ENCODE assay signal across 25 cellular contexts in genomic region chr5:148641735-148642134, GRCh38. TPM values are rescaled to one million over a fixed set of nuclear protein-coding genes. Genes with fewer than 3 reads are reported as not detected.
A peak's percentile ranks its signal among the peaks of the same experiment; 100 is the strongest.
DNase-seq lines count a peak whose midpoint lies in the region; ATAC-seq and TF ChIP-seq lines count a peak whose summit lies in the region.
"Had no signal": no experiment of that assay in that cellular context is flagged by ENCODE, and none has a peak within 500 bp of the region (broad histone marks: within the 10 kb centered on the region; RNA-seq: fewer than 3 reads in every experiment).

No MANE protein-coding gene starts in this region.

- TF ChIP-seq CTCF in MCF 10A (IDR thresholded peaks at IDR 0.05; ENCODE audit: unreplicated experiment) (no peak), mammary epithelial cell (conservative IDR thresholded peaks at IDR 0.05 in 1 of 2, IDR thresholded peaks at IDR 0.05 in 1 of 2; ENCODE audit: extremely low read depth in 1 of 2, insufficient read depth in 1 of 2, low read depth in 1 of 2, low read length in 2 of 2) (no peak), right lobe of liver (IDR thresholded peaks at IDR 0.05) (no peak)

- no peak overlapping the region for H3K4me2 ChIP-seq in mammary epithelial cell (ENCODE audit: insufficient read depth, low read depth, low read length)
- H3K4me2 ChIP-seq: BLaER1 treated with 17β-estradiol and CSF1 and Interleukin-3, amounts not matched to agents 10 nM and 100 nM; GM23338 had no signal

- 34% methylated on average over 4 of the region's 4 CpGs for WGBS in mammary epithelial cell (ENCODE audit: low coverage, missing lambda C conversion rate)
- WGBS in right lobe of liver (ENCODE audit: insufficient coverage, low coverage, low lambda C conversion rate, missing lambda C conversion rate) = 30% methylated on average over 4 of the region's 4 CpGs

- no peaks in the 10 kb centered on the region for H3K4me1 Mint-ChIP-seq in MCF 10A (ENCODE audit: insufficient read depth, unreplicated experiment)
- no peaks in the 10 kb centered on the region for H3K4me1 Mint-ChIP-seq in naive thymus-derived CD4-positive, alpha-beta T cell
- H3K4me1 Mint-ChIP-seq: CD14-positive monocyte; CD8-positive, alpha-beta memory T cell had no signal

- intact Hi-C loops in MCF 10A (cut with micrococcal nuclease) (no loop called here), mammary epithelial cell (cut with micrococcal nuclease) (no loop called here), right lobe of liver (cut with DNase I) (no loop called here)
- intact Hi-C loops in naive thymus-derived CD4-positive, alpha-beta T cell (cut with micrococcal nuclease) = no loop called here

- dilution Hi-C loops in mammary epithelial cell (cut with HindIII; ENCODE audit: low sequenced_read_pairs) = no loop called here

- POLR2A ChIA-PET in MCF 10A (lab: Yijun Ruan, JAX) = no interaction called here
- POLR2A ChIA-PET in naive thymus-derived CD4-positive, alpha-beta T cell (lab: Charles Lee) = no interaction called here

- CTCF ChIA-PET in MCF 10A (lab: Yijun Ruan, JAX) (interaction anchor here (0.7 to 1.4 kb wide), 3 partner anchors 12 to 197 kb away, joined by 3 to 4 read pairs (median 3); no protein-coding TSS in a partner anchor), mammary epithelial cell (lab: Charles Lee; ENCODE audit: low non-redundant PET) (no interaction called here)
- CTCF ChIA-PET in naive thymus-derived CD4-positive, alpha-beta T cell (lab: Charles Lee) = no interaction called here

- no peak overlapping the region for H2AFZ ChIP-seq in mammary epithelial cell (ENCODE audit: low read depth, low read length)
- H2AFZ ChIP-seq: GM23338 had no signal

- BruUV-seq in MCF 10A (replicated peaks; lab: Mats Ljungman, UMichigan) (no TSS peak), mammary epithelial cell (replicated peaks; lab: Mats Ljungman, UMichigan) (no TSS peak)

- no peak overlapping the region for H3K27ac Mint-ChIP-seq in MCF 10A (ENCODE audit: low read depth, unreplicated experiment)
- no peak overlapping the region for H3K27ac Mint-ChIP-seq in naive thymus-derived CD4-positive, alpha-beta T cell
- H3K27ac Mint-ChIP-seq: CD14-positive monocyte; CD4-positive, alpha-beta T cell; CD8-positive, alpha-beta memory T cell; GM23338; H9 had no signal

- DNase-seq in MCF 10A (ENCODE audit: unreplicated experiment) (peak; percentile 13), mammary epithelial cell (no peak), right lobe of liver (no peak), renal cortical epithelial cell (ENCODE audit: low read depth) (peak; percentile 4), HuH-7 (ENCODE audit: low spot score) (no peak), NCI-H1930 (lab: John Stamatoyannopoulos, UW) (no peak)
- DNase-seq in naive thymus-derived CD4-positive, alpha-beta T cell = no peak
- DNase-seq: ACHN; AML-193; BE2C; CD4-positive, alpha-beta T cell; CD8-positive, alpha-beta memory T cell; DMS53; DMS79 treated with DMSO at 0.1 percent for 48 hours; GF-D8; H9 had no signal

- H3K27me3 ChIP-seq in mammary epithelial cell (ENCODE audit: insufficient read depth, low read length) (peaks cover 8% of the 10 kb centered on the region), duodenal mucosa (ENCODE audit: control insufficient read depth in 1 of 2, insufficient read depth in 2 of 2, low read length in 2 of 2) (no peaks in the 10 kb centered on the region), right lobe of liver (no peaks in the 10 kb centered on the region)
- no peaks in the 10 kb centered on the region for H3K27me3 ChIP-seq in naive thymus-derived CD4-positive, alpha-beta T cell (ENCODE audit: control insufficient read depth in 2 of 2, insufficient read depth in 2 of 2, low read length in 2 of 2)
- H3K27me3 ChIP-seq: BE2C; BLaER1 treated with 17β-estradiol and CSF1 and Interleukin-3, amounts not matched to agents 10 nM and 100 nM had no signal

- H3K9me3 ChIP-seq in mammary epithelial cell (replicated peaks; ENCODE audit: insufficient read depth, low read length) = no peaks in the 10 kb centered on the region
- no peaks in the 10 kb centered on the region for H3K9me3 ChIP-seq in duodenal mucosa (ENCODE audit: control insufficient read depth in 1 of 2, low read length in 2 of 2)
- no peaks in the 10 kb centered on the region for H3K9me3 ChIP-seq in right lobe of liver
- H3K9me3 ChIP-seq in naive thymus-derived CD4-positive, alpha-beta T cell (ENCODE audit: control insufficient read depth in 2 of 3, low read length in 3 of 3) = no peaks in the 10 kb centered on the region
- H3K9me3 ChIP-seq: BE2C; BLaER1 treated with 17β-estradiol and CSF1 and Interleukin-3, amounts not matched to agents 10 nM and 100 nM had no signal

- H3K36me3 Mint-ChIP-seq in MCF 10A (ENCODE audit: insufficient read depth, unreplicated experiment) = no peaks in the 10 kb centered on the region
- no peaks in the 10 kb centered on the region for H3K36me3 Mint-ChIP-seq in naive thymus-derived CD4-positive, alpha-beta T cell
- H3K36me3 Mint-ChIP-seq: CD14-positive monocyte; CD8-positive, alpha-beta memory T cell had no signal

- no peaks in the 10 kb centered on the region for H3K79me2 ChIP-seq in mammary epithelial cell (ENCODE audit: insufficient read depth, low read length)

- H3K27ac ChIP-seq in mammary epithelial cell (ENCODE audit: insufficient read depth, low read depth, low read length) (no peak overlapping the region), duodenal mucosa (ENCODE audit: low read depth, low read length) (no peak overlapping the region), right lobe of liver (no peak overlapping the region)
- no peak overlapping the region for H3K27ac ChIP-seq in naive thymus-derived CD4-positive, alpha-beta T cell (ENCODE audit: low read depth, low read length)
- H3K27ac ChIP-seq: 22Rv1; BLaER1 treated with 17β-estradiol and CSF1 and Interleukin-3, amounts not matched to agents 10 nM and 100 nM had no signal

- TF ChIP-seq POLR2A in right lobe of liver (IDR thresholded peaks at IDR 0.05) = no peak

- no peaks in the 10 kb centered on the region for H3K9me3 Mint-ChIP-seq in MCF 10A (ENCODE audit: unreplicated experiment)
- H3K9me3 Mint-ChIP-seq in naive thymus-derived CD4-positive, alpha-beta T cell = no peaks in the 10 kb centered on the region
- H3K9me3 Mint-ChIP-seq: CD4-positive, alpha-beta T cell; CD8-positive, alpha-beta memory T cell; GM23338; H9 had no signal

- H3K4me3 ChIP-seq in mammary epithelial cell (replicated peaks in 1 of 3; ENCODE audit: insufficient read depth in 1 of 3, low read depth in 2 of 3, low read length in 3 of 3) = no peak overlapping the region
- H3K4me3 ChIP-seq in duodenal mucosa (ENCODE audit: low read depth in 1 of 2, low read length in 2 of 2) = peak overlapping the region; percentile 19 to 28
- no peak overlapping the region for H3K4me3 ChIP-seq in right lobe of liver
- no peak overlapping the region for H3K4me3 ChIP-seq in naive thymus-derived CD4-positive, alpha-beta T cell (ENCODE audit: low read length)
- H3K4me3 ChIP-seq: BLaER1 treated with 17β-estradiol and CSF1 and Interleukin-3, amounts not matched to agents 10 nM and 100 nM; GM23338 had no signal

- no peak overlapping the region for H3K4me3 Mint-ChIP-seq in MCF 10A (ENCODE audit: unreplicated experiment)
- no peak overlapping the region for H3K4me3 Mint-ChIP-seq in naive thymus-derived CD4-positive, alpha-beta T cell
- H3K4me3 Mint-ChIP-seq: CD14-positive monocyte; CD4-positive, alpha-beta T cell; CD8-positive, alpha-beta memory T cell; GM23338; H9 had no signal

- H3K4me1 ChIP-seq in mammary epithelial cell (ENCODE audit: insufficient read depth, low read length) = no peaks in the 10 kb centered on the region
- H3K4me1 ChIP-seq in duodenal mucosa (ENCODE audit: control insufficient read depth in 1 of 2, insufficient read depth in 2 of 2, low read length in 2 of 2) = peaks cover 12 to 31% of the 10 kb centered on the region in 2 donors
- H3K4me1 ChIP-seq in right lobe of liver = peaks cover 0 to 5% (median 2%) of the 10 kb centered on the region in 4 donors
- no peaks in the 10 kb centered on the region for H3K4me1 ChIP-seq in naive thymus-derived CD4-positive, alpha-beta T cell (ENCODE audit: control insufficient read depth in 2 of 2, insufficient read depth in 2 of 2, low read length in 2 of 2)
- H3K4me1 ChIP-seq: BE2C; BLaER1 treated with 17β-estradiol and CSF1 and Interleukin-3, amounts not matched to agents 10 nM and 100 nM had no signal

- peaks cover 45% of the 10 kb centered on the region for H3K27me3 Mint-ChIP-seq in MCF 10A (ENCODE audit: insufficient read depth, unreplicated experiment)
- peaks cover 17 to 50% (median 28%) of the 10 kb centered on the region in 5 donors for H3K27me3 Mint-ChIP-seq in naive thymus-derived CD4-positive, alpha-beta T cell

- H3K9ac ChIP-seq in mammary epithelial cell (ENCODE audit: insufficient read depth, low read length) (no peak overlapping the region), duodenal mucosa (ENCODE audit: low read depth in 1 of 2, low read length in 2 of 2) (no peak overlapping the region)
- H3K9ac ChIP-seq: BLaER1 treated with 17β-estradiol and CSF1 and Interleukin-3, amounts not matched to agents 10 nM and 100 nM had no signal

- in situ Hi-C loops in mammary epithelial cell (cut with MboI; ENCODE audit: low sequenced_read_pairs in 2 of 2) = no loop called here

- H4K20me1 ChIP-seq in mammary epithelial cell (ENCODE audit: insufficient read depth, low read length) = no peaks in the 10 kb centered on the region
- H4K20me1 ChIP-seq: BLaER1 treated with 17β-estradiol and CSF1 and Interleukin-3, amounts not matched to agents 10 nM and 100 nM had no signal

- ATAC-seq in right lobe of liver = peak; percentile 91 to 98 (median 94)
- no peak for ATAC-seq in naive thymus-derived CD4-positive, alpha-beta T cell
- ATAC-seq: GM23338, HCT116 had no signal

- H3K36me3 ChIP-seq in mammary epithelial cell (ENCODE audit: insufficient read depth, low read length) = no peaks in the 10 kb centered on the region
- H3K36me3 ChIP-seq in duodenal mucosa (ENCODE audit: control insufficient read depth in 1 of 2, insufficient read depth in 2 of 2, low read length in 2 of 2) = no peaks in the 10 kb centered on the region
- H3K36me3 ChIP-seq in right lobe of liver = no peaks in the 10 kb centered on the region
- H3K36me3 ChIP-seq in naive thymus-derived CD4-positive, alpha-beta T cell (ENCODE audit: control insufficient read depth in 2 of 3, insufficient read depth in 3 of 3, low read length in 3 of 3) = no peaks in the 10 kb centered on the region
- H3K36me3 ChIP-seq: BE2C; BLaER1 treated with 17β-estradiol and CSF1 and Interleukin-3, amounts not matched to agents 10 nM and 100 nM had no signal

RNA-seq across cellular contexts. Expression of gene HTR4, which starts 12.6 kb away (rescaled TPM):
- total RNA-seq in MCF 10A (2022) = not detected in 2 replicates
- total RNA-seq in mammary epithelial cell = not detected
- polyA plus RNA-seq in mammary epithelial cell = not detected
- polyA minus RNA-seq in mammary epithelial cell = not detected
- total RNA-seq in right lobe of liver = under 1 TPM in 3 of 6 experiments, not detected in 3; 0.12 to 0.23 (median 0.13) TPM
- total RNA-seq in renal cortical epithelial cell = not detected in 2 replicates
- not detected for total RNA-seq in naive thymus-derived CD4-positive, alpha-beta T cell
- polyA plus RNA-seq in naive thymus-derived CD4-positive, alpha-beta T cell = not detected
- total RNA-seq: CD4-positive, alpha-beta T cell; CD8-positive, alpha-beta memory T cell; Daoy; G401; H4; H9 had no signal
- polyA plus RNA-seq: CD14-positive monocyte; CD8-positive, alpha-beta memory T cell; GM23338 had no signal

Comparison
In these comparisons a context has a peak if more than half of its experiments do, and no peak if none do; other contexts are left out.
1. DNase-seq: peak in MCF 10A (single experiment) and renal cortical epithelial cell (single experiment); none in mammary epithelial cell (single experiment), right lobe of liver (0 of 3), naive thymus-derived CD4-positive, alpha-beta T cell (0 of 9), HuH-7 (single experiment) and NCI-H1930 (0 of 2).
2. H3K4me3 ChIP-seq: peak in duodenal mucosa (2 of 2); none in mammary epithelial cell (0 of 3), right lobe of liver (0 of 3) and naive thymus-derived CD4-positive, alpha-beta T cell (single experiment).